10 cellular contexts compared by ENCODE assay signal in genomic region chr18:58216071-58216471, GRCh38.
DNase-seq lines count a peak whose midpoint lies in the region; ATAC-seq and TF ChIP-seq lines count a peak whose summit lies in the region.
"Had no signal": no experiment of that assay in that cellular context is flagged by ENCODE, and none has a peak within 500 bp of the region (broad histone marks: within the 10 kb centered on the region; RNA-seq: fewer than 3 reads in every experiment).

No MANE protein-coding gene starts in this region.

- DNase-seq in HK-2 (ENCODE audit: unreplicated experiment) (peak; percentile 49), endothelial cell (ENCODE audit: low spot score) (no peak), progenitor cell of endocrine pancreas (ENCODE audit: low spot score, unreplicated experiment) (no peak), GM20000 (ENCODE audit: low spot score) (no peak), anterior cingulate cortex (lab: John Stamatoyannopoulos, UW) (no peak)
- no peak for DNase-seq in activated T-cell treated with anti-CD3 and anti-CD28 coated beads, Interleukin-2, amount 50 U/mL, for 24 hours
- DNase-seq: activated CD8-positive, alpha-beta memory T cell treated with anti-CD3 and anti-CD28 coated beads for 24 hours; tibial artery had no signal

- ATAC-seq in GM19035 (IDR thresholded peaks at IDR 0.05; ENCODE audit: unreplicated experiment), result peak; percentile 49
- ATAC-seq in GM18907 (IDR thresholded peaks at IDR 0.05; ENCODE audit: unreplicated experiment), result no peak

- H3K9me3 Mint-ChIP-seq in endothelial cell (ENCODE audit: unreplicated experiment), result no peaks in the 10 kb centered on the region
- H3K9me3 Mint-ChIP-seq in progenitor cell of endocrine pancreas (ENCODE audit: low read depth), result no peaks in the 10 kb centered on the region
- no peaks in the 10 kb centered on the region for H3K9me3 Mint-ChIP-seq in activated T-cell treated with anti-CD3 and anti-CD28 coated beads, Interleukin-2, amount 50 U/mL, for 24 hours

- peak overlapping the region; percentile 3 for H3K27ac Mint-ChIP-seq in endothelial cell (ENCODE audit: unreplicated experiment)
- H3K27ac Mint-ChIP-seq in progenitor cell of endocrine pancreas, result peak overlapping the region; percentile 14
- H3K27ac Mint-ChIP-seq in activated T-cell treated with anti-CD3 and anti-CD28 coated beads, Interleukin-2, amount 50 U/mL, for 24 hours, result no peak overlapping the region

- H3K36me3 Mint-ChIP-seq in endothelial cell (ENCODE audit: low read depth, unreplicated experiment), result no peaks in the 10 kb centered on the region
- no peaks in the 10 kb centered on the region for H3K36me3 Mint-ChIP-seq in progenitor cell of endocrine pancreas (ENCODE audit: insufficient read depth)
- H3K36me3 Mint-ChIP-seq in activated T-cell treated with anti-CD3 and anti-CD28 coated beads, Interleukin-2, amount 50 U/mL, for 24 hours (ENCODE audit: low read depth), result no peaks in the 10 kb centered on the region

- H3K4me3 Mint-ChIP-seq in endothelial cell (ENCODE audit: unreplicated experiment), result no peak overlapping the region
- H3K4me3 Mint-ChIP-seq in progenitor cell of endocrine pancreas (ENCODE audit: low read depth), result no peak overlapping the region
- no peak overlapping the region for H3K4me3 Mint-ChIP-seq in activated T-cell treated with anti-CD3 and anti-CD28 coated beads, Interleukin-2, amount 50 U/mL, for 24 hours

- peaks cover 35% of the 10 kb centered on the region for H3K4me1 Mint-ChIP-seq in endothelial cell (ENCODE audit: unreplicated experiment)
- peaks cover 41% of the 10 kb centered on the region for H3K4me1 Mint-ChIP-seq in progenitor cell of endocrine pancreas (ENCODE audit: low read depth)
- peaks cover 13% of the 10 kb centered on the region for H3K4me1 Mint-ChIP-seq in activated T-cell treated with anti-CD3 and anti-CD28 coated beads, Interleukin-2, amount 50 U/mL, for 24 hours (ENCODE audit: low read depth)

- H3K27me3 Mint-ChIP-seq in endothelial cell (ENCODE audit: unreplicated experiment) (peaks cover 4% of the 10 kb centered on the region), progenitor cell of endocrine pancreas (no peaks in the 10 kb centered on the region)
- H3K27me3 Mint-ChIP-seq in activated T-cell treated with anti-CD3 and anti-CD28 coated beads, Interleukin-2, amount 50 U/mL, for 24 hours, result peaks cover 9% of the 10 kb centered on the region

- no peak for TF ChIP-seq CTCF in endothelial cell (IDR thresholded peaks at IDR 0.05; ENCODE audit: unreplicated experiment)
- TF ChIP-seq CTCF in progenitor cell of endocrine pancreas (IDR thresholded peaks at IDR 0.05; ENCODE audit: unreplicated experiment), result no peak
- TF ChIP-seq CTCF in GM20000 (IDR thresholded peaks at IDR 0.05; ENCODE audit: extremely low read depth, missing control alignments), result no peak
